ENCODE assay signal across 11 cellular contexts in the genomic region with DNA sequence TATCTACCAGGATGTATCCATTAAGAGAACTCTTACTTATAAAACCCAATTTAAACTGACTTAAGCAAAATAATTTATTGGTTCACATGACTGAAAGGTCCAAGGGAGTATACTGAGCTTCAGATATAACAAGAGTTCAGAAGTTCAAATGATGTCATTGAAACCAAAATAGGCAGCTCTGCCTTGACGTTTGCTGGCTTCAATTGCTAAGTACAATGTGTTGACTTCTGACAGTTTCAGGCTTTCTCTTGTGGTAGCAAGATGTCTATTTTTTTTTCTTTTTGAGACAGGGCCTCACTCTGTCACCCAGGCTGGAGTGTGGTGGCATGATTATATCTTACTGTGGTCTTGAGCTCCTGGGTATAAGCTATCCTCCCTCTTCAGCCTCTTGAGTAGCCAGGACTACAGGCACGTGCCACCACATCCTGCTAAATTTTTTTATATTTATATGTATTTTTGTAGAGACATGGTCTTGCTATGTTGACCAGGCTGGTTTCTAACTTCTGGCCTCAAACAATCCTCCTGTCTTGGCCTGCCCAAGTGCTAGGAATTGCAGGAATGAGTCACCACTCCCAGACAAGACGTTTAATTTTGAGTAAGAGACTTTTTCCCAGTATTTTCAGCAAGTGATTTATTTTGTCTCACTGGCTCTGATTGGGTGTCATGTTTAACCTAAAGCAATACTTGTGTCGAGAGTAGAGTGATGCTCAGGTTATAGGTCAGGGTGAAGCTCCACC.
DNase-seq lines count a peak whose midpoint lies in the region; ATAC-seq, FAIRE-seq and TF ChIP-seq lines count a peak whose summit lies in the region.
"Had no signal": no experiment of that assay in that cellular context is flagged by ENCODE, and none has a peak within 500 bp of the region (broad histone marks: within the 10 kb centered on the region; RNA-seq: fewer than 3 reads in every experiment).

No MANE protein-coding gene starts in this region.

- no TSS peak for BruUV-seq in K562 (replicated peaks; lab: Mats Ljungman, UMichigan)

- no peaks in the 10 kb centered on the region for H3K9me3 ChIP-seq in K562 (replicated peaks; ENCODE audit: control insufficient read depth, insufficient read depth, low read depth, low read length)
- H3K9me3 ChIP-seq: BLaER1, psoas muscle had no signal

- TF ChIP-seq CTCF in K562 (IDR thresholded peaks at IDR 0.05 in 2 of 3, conservative IDR thresholded peaks at IDR 0.05 in 1 of 3; ENCODE audit: insufficient read depth in 2 of 3, low read depth in 1 of 3, low read length in 3 of 3): no peak

- intact Hi-C loops in K562 (cut with micrococcal nuclease): no loop called here

- no peaks in the 10 kb centered on the region for H3K4me1 ChIP-seq in K562 (replicated peaks in 1 of 2; ENCODE audit: control insufficient read depth in 2 of 2, insufficient read depth in 2 of 2, low read length in 2 of 2)
- H3K4me1 ChIP-seq: BLaER1, psoas muscle had no signal

- no peaks in the 10 kb centered on the region for H3K79me2 ChIP-seq in K562 (ENCODE audit: control insufficient read depth, insufficient read depth, low read length)

- no peak overlapping the region for H3K27ac Mint-ChIP-seq in effector memory CD8-positive, alpha-beta T cell

- H3K9me3 Mint-ChIP-seq in effector memory CD8-positive, alpha-beta T cell: no peaks in the 10 kb centered on the region

- no peaks in the 10 kb centered on the region for H3K9me1 ChIP-seq in K562 (ENCODE audit: control insufficient read depth, insufficient read depth, low read length)

- POLR2A ChIA-PET in K562 (lab: Yijun Ruan, JAX): no interaction called here

- no peak overlapping the region for H3K9ac ChIP-seq in K562 (ENCODE audit: insufficient read depth in 1 of 2, low read depth in 2 of 2, low read length in 2 of 2)
- H3K9ac ChIP-seq: BLaER1 had no signal

- no peaks in the 10 kb centered on the region for H3K36me3 Mint-ChIP-seq in effector memory CD8-positive, alpha-beta T cell (ENCODE audit: insufficient read depth)

- WGBS in K562 (ENCODE audit: insufficient coverage, low coverage, missing lambda C conversion rate): 3% methylated on average over 4 of the region's 4 CpGs

- no peaks in the 10 kb centered on the region for H3K4me1 Mint-ChIP-seq in effector memory CD8-positive, alpha-beta T cell (ENCODE audit: low read depth in 2 of 2)

- FAIRE-seq in K562 (lab: Jason Lieb, UNC): no peak

- no peaks in the 10 kb centered on the region for H4K20me1 ChIP-seq in K562 (replicated peaks; ENCODE audit: control insufficient read depth, insufficient read depth, low read length)
- H4K20me1 ChIP-seq: BLaER1 had no signal

- peak overlapping the region; percentile 34; the same call in 1 of the 3 replicates for H3K27ac ChIP-seq in K562 (ENCODE audit: extremely low read depth, low read depth, low read length)
- H3K27ac ChIP-seq: BLaER1, dorsolateral prefrontal cortex, psoas muscle had no signal

- TF ChIP-seq POLR2A in K562 (conservative IDR thresholded peaks at IDR 0.05): no peak

- ATAC-seq in GM18498 (IDR thresholded peaks at IDR 0.05; ENCODE audit: unreplicated experiment) (peak; percentile 80), GM21390 (IDR thresholded peaks at IDR 0.05; ENCODE audit: unreplicated experiment) (peak; percentile 84), HG03159 (IDR thresholded peaks at IDR 0.05; ENCODE audit: unreplicated experiment) (peak; percentile 72), K562 (no peak), HG02840 (IDR thresholded peaks at IDR 0.05; ENCODE audit: low FRiP score, unreplicated experiment) (no peak)
- ATAC-seq in effector memory CD8-positive, alpha-beta T cell (replicated peaks): no peak
- ATAC-seq: psoas muscle had no signal

- no peaks in the 10 kb centered on the region for H3K36me3 ChIP-seq in K562 (ENCODE audit: control insufficient read depth, insufficient read depth, low read length)
- H3K36me3 ChIP-seq: BLaER1 had no signal

- peaks cover 0 to 6% of the 10 kb centered on the region in 2 donors for H3K27me3 Mint-ChIP-seq in effector memory CD8-positive, alpha-beta T cell

- no peak for DNase-seq in K562 (ENCODE audit: extremely low read depth in 1 of 4, low spot score in 3 of 4)
- DNase-seq in iPS-NIHi11 (ENCODE audit: low spot score): no peak
- DNase-seq in effector memory CD8-positive, alpha-beta T cell: no peak
- DNase-seq in COLO829 (ENCODE audit: low spot score): no peak
- DNase-seq: dorsolateral prefrontal cortex, psoas muscle had no signal

- H3K4me2 ChIP-seq in K562 (ENCODE audit: insufficient read depth, low read length): no peak overlapping the region
- H3K4me2 ChIP-seq: BLaER1 had no signal

- H3K4me3 ChIP-seq in K562: no peak overlapping the region
- H3K4me3 ChIP-seq: BLaER1, dorsolateral prefrontal cortex, psoas muscle had no signal

- no peak for TF ChIP-seq RAD21 in K562 (CRISPR knock-in tag; conservative IDR thresholded peaks at IDR 0.05 in 1 of 2, IDR thresholded peaks at IDR 0.05 in 1 of 2)

- H3K4me3 Mint-ChIP-seq in effector memory CD8-positive, alpha-beta T cell: no peak overlapping the region

- in situ Hi-C loops in K562 (cut with MboI): no loop called here

- TF ChIP-seq EP300 in K562 (IDR thresholded peaks at IDR 0.05; ENCODE audit: low read length): no peak

- H3K27me3 ChIP-seq in K562 (ENCODE audit: control insufficient read depth in 2 of 2, insufficient read depth in 2 of 2, low read length in 2 of 2): no peaks in the 10 kb centered on the region
- H3K27me3 ChIP-seq: BLaER1 had no signal

- no peak overlapping the region for H2AFZ ChIP-seq in K562 (ENCODE audit: low read depth, low read length)

- CTCF ChIA-PET in K562 (lab: Yijun Ruan, JAX; ENCODE audit: low intra/inter-chr PET ratio): no interaction called here

TF ChIP-seq in K562, 482 proteins besides CTCF, POLR2A, EP300 and RAD21 (continues in another document):
- TF ChIP-seq GTF2B (IDR thresholded peaks at IDR 0.05; ENCODE audit: extremely low read depth, insufficient read length): no peak
- no peak for TF ChIP-seq DPF2 (IDR thresholded peaks at IDR 0.05)
- no peak for TF ChIP-seq SIN3B (IDR thresholded peaks at IDR 0.05; ENCODE audit: low read depth)
- TF ChIP-seq, protein P1, sequence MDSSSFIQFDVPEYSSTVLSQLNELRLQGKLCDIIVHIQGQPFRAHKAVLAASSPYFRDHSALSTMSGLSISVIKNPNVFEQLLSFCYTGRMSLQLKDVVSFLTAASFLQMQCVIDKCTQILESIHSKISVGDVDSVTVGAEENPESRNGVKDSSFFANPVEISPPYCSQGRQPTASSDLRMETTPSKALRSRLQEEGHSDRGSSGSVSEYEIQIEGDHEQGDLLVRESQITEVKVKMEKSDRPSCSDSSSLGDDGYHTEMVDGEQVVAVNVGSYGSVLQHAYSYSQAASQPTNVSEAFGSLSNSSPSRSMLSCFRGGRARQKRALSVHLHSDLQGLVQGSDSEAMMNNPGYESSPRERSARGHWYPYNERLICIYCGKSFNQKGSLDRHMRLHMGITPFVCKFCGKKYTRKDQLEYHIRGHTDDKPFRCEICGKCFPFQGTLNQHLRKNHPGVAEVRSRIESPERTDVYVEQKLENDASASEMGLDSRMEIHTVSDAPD (CRISPR knock-in tag; IDR thresholded peaks at IDR 0.05): no peak
- TF ChIP-seq ARID3B (CRISPR knock-in tag; IDR thresholded peaks at IDR 0.05; ENCODE audit: borderline replicate concordance): no peak
- TF ChIP-seq SMARCC2 (IDR thresholded peaks at IDR 0.05; ENCODE audit: low read depth): no peak
- TF ChIP-seq TCF7L2 (IDR thresholded peaks at IDR 0.05; ENCODE audit: low read depth, low read length): no peak
- TF ChIP-seq, protein P2, sequence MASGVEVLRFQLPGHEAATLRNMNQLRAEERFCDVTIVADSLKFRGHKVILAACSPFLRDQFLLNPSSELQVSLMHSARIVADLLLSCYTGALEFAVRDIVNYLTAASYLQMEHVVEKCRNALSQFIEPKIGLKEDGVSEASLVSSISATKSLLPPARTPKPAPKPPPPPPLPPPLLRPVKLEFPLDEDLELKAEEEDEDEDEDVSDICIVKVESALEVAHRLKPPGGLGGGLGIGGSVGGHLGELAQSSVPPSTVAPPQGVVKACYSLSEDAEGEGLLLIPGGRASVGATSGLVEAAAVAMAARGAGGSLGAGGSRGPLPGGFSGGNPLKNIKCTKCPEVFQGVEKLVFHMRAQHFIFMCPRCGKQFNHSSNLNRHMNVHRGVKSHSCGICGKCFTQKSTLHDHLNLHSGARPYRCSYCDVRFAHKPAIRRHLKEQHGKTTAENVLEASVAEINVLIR (CRISPR knock-in tag; IDR thresholded peaks at IDR 0.05): no peak
- TF ChIP-seq SMARCA4 (IDR thresholded peaks at IDR 0.05): no peak
- no peak for TF ChIP-seq SRF (CRISPR knock-in tag; IDR thresholded peaks at IDR 0.05)
- TF ChIP-seq MAZ (CRISPR knock-in tag; conservative IDR thresholded peaks at IDR 0.05 in 1 of 2, IDR thresholded peaks at IDR 0.05 in 1 of 2): no peak
- TF ChIP-seq FUS (optimal IDR thresholded peaks at IDR 0.05; ENCODE audit: low read depth, low read length): no peak
- TF ChIP-seq NR2C2 (CRISPR knock-in tag; IDR thresholded peaks at IDR 0.05): no peak
- peak; percentile 60; the same call in 1 of the 2 replicates for TF ChIP-seq NR2C2 (tag; IDR thresholded peaks at IDR 0.05)
- no peak for TF ChIP-seq JUND (IDR thresholded peaks at IDR 0.05; ENCODE audit: borderline replicate concordance, low read depth, low read length)
- 0 out of 3 replicates have a peak, but pooled peaks have one; percentile 15 for TF ChIP-seq JUND (tag; IDR thresholded peaks at IDR 0.05; ENCODE audit: borderline replicate concordance, low read depth, low read length)
- no peak for TF ChIP-seq TARDBP (IDR thresholded peaks at IDR 0.05)
- TF ChIP-seq ZNF3 (CRISPR knock-in tag; IDR thresholded peaks at IDR 0.05): no peak

Comparison
In these comparisons a context has a peak if more than half of its experiments do, and no peak if none do; other contexts are left out.
1. ATAC-seq: peak in GM18498 (single experiment), GM21390 (single experiment) and HG03159 (single experiment); none in K562 (single experiment), HG02840 (single experiment) and effector memory CD8-positive, alpha-beta T cell (single experiment).